In the genomic region with DNA sequence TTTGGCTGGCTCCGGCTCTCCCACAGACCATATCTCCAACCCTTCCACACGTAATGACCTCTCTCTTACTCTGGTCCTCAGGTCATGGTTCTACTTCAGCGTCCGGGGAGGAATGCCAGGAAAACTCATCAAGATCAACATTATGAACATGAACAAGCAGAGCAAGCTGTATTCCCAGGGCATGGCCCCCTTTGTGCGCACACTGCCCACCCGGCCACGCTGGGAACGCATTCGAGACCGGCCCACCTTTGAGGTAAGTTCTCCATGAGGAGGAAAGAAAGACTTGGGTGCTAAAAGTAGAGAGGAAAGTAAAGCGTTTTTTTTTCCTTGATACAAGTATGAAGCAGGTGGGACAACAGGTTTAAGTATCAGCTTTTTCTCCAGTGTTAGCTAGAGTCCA, we compare ENCODE assay signal across 17 cellular contexts. TPM values are rescaled to one million over a fixed set of nuclear protein-coding genes. Genes with fewer than 3 reads are reported as not detected.
DNase-seq lines count a peak whose midpoint lies in the region; ATAC-seq and TF ChIP-seq lines count a peak whose summit lies in the region.
"Had no signal": no experiment of that assay in that cellular context is flagged by ENCODE, and none has a peak within 500 bp of the region (broad histone marks: within the 10 kb centered on the region; RNA-seq: fewer than 3 reads in every experiment).

No MANE protein-coding gene starts in this region.

- POLR2A ChIA-PET in activated CD4-positive, alpha-beta memory T cell treated with anti-CD3 and anti-CD28 coated beads, Interleukin-2, amount 10 ng/mL, durations not matched to agents 7 days and 5 days (lab: Charles Lee): interaction anchor here (8.3 to 12.8 kb wide), 2 partner anchors 17 to 32 kb away, joined by 107 to 196 read pairs; partner anchors contain the start of genes KHK and OST4
- POLR2A ChIA-PET in activated CD4-positive, alpha-beta memory T cell treated with anti-CD3 and anti-CD28 coated beads for 36 hours (lab: Charles Lee): interaction anchor here (0.6 to 2.6 kb wide), 3 partner anchors 10 to 318 kb away, joined by 3 to 17 read pairs (median 4); partner anchors contain the start of gene OST4

- peaks cover 5% of the 10 kb centered on the region for H3K27me3 Mint-ChIP-seq in activated CD4-positive, alpha-beta memory T cell treated with anti-CD3 and anti-CD28 coated beads, Interleukin-2, amount 10 ng/mL, durations not matched to agents 7 days and 5 days
- peaks cover 8% of the 10 kb centered on the region for H3K27me3 Mint-ChIP-seq in activated CD4-positive, alpha-beta memory T cell treated with anti-CD3 and anti-CD28 coated beads for 36 hours
- H3K27me3 Mint-ChIP-seq in HFFc6 (ENCODE audit: insufficient read depth) (peaks cover 14% of the 10 kb centered on the region), osteocyte (ENCODE audit: unreplicated experiment) (no peaks in the 10 kb centered on the region)
- peaks cover 13% of the 10 kb centered on the region for H3K27me3 Mint-ChIP-seq in central memory CD8-positive, alpha-beta T cell

- no peak overlapping the region for H3K27ac Mint-ChIP-seq in activated CD4-positive, alpha-beta memory T cell treated with anti-CD3 and anti-CD28 coated beads, Interleukin-2, amount 10 ng/mL, durations not matched to agents 7 days and 5 days
- no peak overlapping the region for H3K27ac Mint-ChIP-seq in activated CD4-positive, alpha-beta memory T cell treated with anti-CD3 and anti-CD28 coated beads for 36 hours
- H3K27ac Mint-ChIP-seq in HFFc6: peak overlapping the region; percentile 10; the same call in 1 of the 2 replicates
- peak overlapping the region; percentile 100 for H3K27ac Mint-ChIP-seq in central memory CD8-positive, alpha-beta T cell (ENCODE audit: low read depth)
- H3K27ac Mint-ChIP-seq in osteocyte (ENCODE audit: unreplicated experiment): no peak overlapping the region

- ATAC-seq in central memory CD8-positive, alpha-beta T cell (replicated peaks; ENCODE audit: extremely low read depth, poor library complexity, severe bottlenecking): no peak
- no peak for ATAC-seq in GM18873 (IDR thresholded peaks at IDR 0.05; ENCODE audit: low FRiP score, unreplicated experiment)
- ATAC-seq: heart right ventricle had no signal

- CTCF ChIA-PET in activated CD4-positive, alpha-beta memory T cell treated with anti-CD3 and anti-CD28 coated beads, Interleukin-2, amount 10 ng/mL, durations not matched to agents 7 days and 5 days (lab: Charles Lee): interaction anchor here (0.8 kb wide), 1 partner anchor 248 kb away, joined by 3 read pairs; no protein-coding TSS in a partner anchor
- CTCF ChIA-PET in activated CD4-positive, alpha-beta memory T cell treated with anti-CD3 and anti-CD28 coated beads for 36 hours (lab: Charles Lee): no interaction called here

- intact Hi-C loops in activated CD4-positive, alpha-beta memory T cell treated with anti-CD3 and anti-CD28 coated beads for 36 hours (cut with micrococcal nuclease): loop anchor here (5.0 to 10.0 kb wide), 2 partner anchors 69 to 269 kb away; partner anchors contain the start of genes ABHD1 and CENPA

- TF ChIP-seq CTCF in HFFc6 (IDR thresholded peaks at IDR 0.05): no peak
- TF ChIP-seq CTCF in osteocyte (IDR thresholded peaks at IDR 0.05): no peak

- no peaks in the 10 kb centered on the region for H3K9me3 Mint-ChIP-seq in activated CD4-positive, alpha-beta memory T cell treated with anti-CD3 and anti-CD28 coated beads, Interleukin-2, amount 10 ng/mL, durations not matched to agents 7 days and 5 days
- peaks cover 5% of the 10 kb centered on the region for H3K9me3 Mint-ChIP-seq in activated CD4-positive, alpha-beta memory T cell treated with anti-CD3 and anti-CD28 coated beads for 36 hours
- peaks cover 13% of the 10 kb centered on the region for H3K9me3 Mint-ChIP-seq in HFFc6
- peaks cover 8% of the 10 kb centered on the region for H3K9me3 Mint-ChIP-seq in central memory CD8-positive, alpha-beta T cell
- H3K9me3 Mint-ChIP-seq in osteocyte (ENCODE audit: unreplicated experiment): no peaks in the 10 kb centered on the region

- peak overlapping the region; percentile 45 for H3K4me3 Mint-ChIP-seq in activated CD4-positive, alpha-beta memory T cell treated with anti-CD3 and anti-CD28 coated beads, Interleukin-2, amount 10 ng/mL, durations not matched to agents 7 days and 5 days
- H3K4me3 Mint-ChIP-seq in activated CD4-positive, alpha-beta memory T cell treated with anti-CD3 and anti-CD28 coated beads for 36 hours: no peak overlapping the region
- H3K4me3 Mint-ChIP-seq in HFFc6 (no peak overlapping the region; the same call in 1 of the 2 replicates), osteocyte (ENCODE audit: unreplicated experiment) (peak overlapping the region; percentile 20)
- H3K4me3 Mint-ChIP-seq in central memory CD8-positive, alpha-beta T cell: peak overlapping the region; percentile 98

- peaks cover 40% of the 10 kb centered on the region for H3K36me3 Mint-ChIP-seq in activated CD4-positive, alpha-beta memory T cell treated with anti-CD3 and anti-CD28 coated beads, Interleukin-2, amount 10 ng/mL, durations not matched to agents 7 days and 5 days (ENCODE audit: low read depth)
- H3K36me3 Mint-ChIP-seq in activated CD4-positive, alpha-beta memory T cell treated with anti-CD3 and anti-CD28 coated beads for 36 hours: peaks cover 24% of the 10 kb centered on the region
- H3K36me3 Mint-ChIP-seq in HFFc6 (ENCODE audit: low read depth) (peaks cover 21% of the 10 kb centered on the region), osteocyte (ENCODE audit: unreplicated experiment) (peaks cover 18% of the 10 kb centered on the region)
- peaks cover 48% of the 10 kb centered on the region for H3K36me3 Mint-ChIP-seq in central memory CD8-positive, alpha-beta T cell (ENCODE audit: insufficient read depth)

- DNase-seq in activated CD4-positive, alpha-beta memory T cell treated with anti-CD3 and anti-CD28 coated beads, Interleukin-2, amount 10 ng/mL, durations not matched to agents 7 days and 5 days: no peak
- no peak for DNase-seq in activated CD4-positive, alpha-beta memory T cell treated with anti-CD3 and anti-CD28 coated beads for 36 hours
- no peak for DNase-seq in HFFc6
- DNase-seq in central memory CD8-positive, alpha-beta T cell (ENCODE audit: low spot score in 2 of 2): no peak
- no peak for DNase-seq in osteocyte (ENCODE audit: extremely low spot score, unreplicated experiment)
- DNase-seq in HuH-7.5 (ENCODE audit: low spot score): no peak
- DNase-seq in DMS 273 (lab: John Stamatoyannopoulos, UW; ENCODE audit: unreplicated experiment): no peak
- DNase-seq: activated T-cell treated with anti-CD3 and anti-CD28 coated beads, Interleukin-2, amount 50 U/mL, for 48 hours; cerebellar nuclear complex; effector CD8-positive, alpha-beta T cell; heart right ventricle; MM.1S; NCI-H1694; NCI-H2227 treated with DMSO at 0.1 percent for 48 hours; SK-N-SH; stimulated activated CD8-positive, alpha-beta memory T cell treated with anti-CD3 and anti-CD28 coated beads, Interleukin-4, amount 100 ng/mL, for 48 hours had no signal

- peaks cover 26% of the 10 kb centered on the region for H3K4me1 Mint-ChIP-seq in activated CD4-positive, alpha-beta memory T cell treated with anti-CD3 and anti-CD28 coated beads, Interleukin-2, amount 10 ng/mL, durations not matched to agents 7 days and 5 days
- H3K4me1 Mint-ChIP-seq in activated CD4-positive, alpha-beta memory T cell treated with anti-CD3 and anti-CD28 coated beads for 36 hours (ENCODE audit: low read depth): peaks cover 16% of the 10 kb centered on the region
- peaks cover 31% of the 10 kb centered on the region for H3K4me1 Mint-ChIP-seq in HFFc6 (ENCODE audit: low read depth)
- H3K4me1 Mint-ChIP-seq in central memory CD8-positive, alpha-beta T cell: peaks cover 30% of the 10 kb centered on the region
- H3K4me1 Mint-ChIP-seq in osteocyte (ENCODE audit: unreplicated experiment): peaks cover 17% of the 10 kb centered on the region

RNA-seq across cellular contexts. Expression of gene AGBL5, which starts 1.9 kb away (rescaled TPM):
- total RNA-seq in activated CD4-positive, alpha-beta memory T cell treated with anti-CD3 and anti-CD28 coated beads, Interleukin-2, amount 10 ng/mL, durations not matched to agents 7 days and 5 days: 10 to 100 TPM; 16.9 to 18.3 TPM
- 10 to 100 TPM; 12.9 to 14.1 TPM for total RNA-seq in activated CD4-positive, alpha-beta memory T cell treated with anti-CD3 and anti-CD28 coated beads for 36 hours
- 10 to 100 TPM; 23.5 to 31.4 (median 28.6) TPM for total RNA-seq in HFFc6 (2021; fragmentation: NEBNext Ultra II Directional; extraction: Animal tissue kit (Norgen Biotek cat#: 25700))
- 23.4 and 23.9 TPM in 2 replicates for total RNA-seq in osteocyte

RNA-seq across cellular contexts. Expression of gene OST4, which starts 18.1 kb away (rescaled TPM):
- total RNA-seq in activated CD4-positive, alpha-beta memory T cell treated with anti-CD3 and anti-CD28 coated beads, Interleukin-2, amount 10 ng/mL, durations not matched to agents 7 days and 5 days: 100 to 1,000 TPM; 305 to 312 TPM
- 100 to 1,000 TPM; 307 to 310 TPM for total RNA-seq in activated CD4-positive, alpha-beta memory T cell treated with anti-CD3 and anti-CD28 coated beads for 36 hours
- total RNA-seq in HFFc6 (2021; fragmentation: NEBNext Ultra II Directional; extraction: Animal tissue kit (Norgen Biotek cat#: 25700)): 100 to 1,000 TPM; 500 to 565 (median 548) TPM
- 369 and 380 TPM in 2 replicates for total RNA-seq in osteocyte

RNA-seq across cellular contexts. Expression of gene TMEM214, which starts 20.6 kb away (rescaled TPM):
- 10 to 100 TPM; 80.4 to 80.7 TPM for total RNA-seq in activated CD4-positive, alpha-beta memory T cell treated with anti-CD3 and anti-CD28 coated beads, Interleukin-2, amount 10 ng/mL, durations not matched to agents 7 days and 5 days
- total RNA-seq in activated CD4-positive, alpha-beta memory T cell treated with anti-CD3 and anti-CD28 coated beads for 36 hours: 10 to 100 TPM; 52.4 to 60.1 TPM
- total RNA-seq in HFFc6 (2021; fragmentation: NEBNext Ultra II Directional; extraction: Animal tissue kit (Norgen Biotek cat#: 25700)): 100 to 1,000 TPM; 119 to 162 (median 144) TPM
- total RNA-seq in osteocyte: 116 and 118 TPM in 2 replicates

RNA-seq across cellular contexts. Expression of gene EMILIN1, which starts 25.1 kb away (rescaled TPM):
- total RNA-seq in activated CD4-positive, alpha-beta memory T cell treated with anti-CD3 and anti-CD28 coated beads, Interleukin-2, amount 10 ng/mL, durations not matched to agents 7 days and 5 days: under 1 TPM; 0.70 to 0.78 TPM
- total RNA-seq in activated CD4-positive, alpha-beta memory T cell treated with anti-CD3 and anti-CD28 coated beads for 36 hours: under 1 TPM; 0.29 to 0.51 TPM
- total RNA-seq in HFFc6 (2021; fragmentation: NEBNext Ultra II Directional; extraction: Animal tissue kit (Norgen Biotek cat#: 25700)): 100 to 1,000 TPM; 144 to 208 (median 183) TPM
- 206 and 212 TPM in 2 replicates for total RNA-seq in osteocyte

RNA-seq across cellular contexts. Expression of gene KHK, which starts 33.3 kb away (rescaled TPM):
- 1 to 10 TPM; 5.6 to 6.6 TPM for total RNA-seq in activated CD4-positive, alpha-beta memory T cell treated with anti-CD3 and anti-CD28 coated beads, Interleukin-2, amount 10 ng/mL, durations not matched to agents 7 days and 5 days
- total RNA-seq in activated CD4-positive, alpha-beta memory T cell treated with anti-CD3 and anti-CD28 coated beads for 36 hours: 10 to 100 TPM; 12.7 to 13.3 TPM
- total RNA-seq in HFFc6 (2021; fragmentation: NEBNext Ultra II Directional; extraction: Animal tissue kit (Norgen Biotek cat#: 25700)): 1 to 10 TPM; 1.0 to 1.7 (median 1.6) TPM
- 2.0 and 2.4 TPM in 2 replicates for total RNA-seq in osteocyte

Comparison
In these comparisons a context has a peak if more than half of its experiments do, and no peak if none do; other contexts are left out.
1. H3K4me3 Mint-ChIP-seq: peak in activated CD4-positive, alpha-beta memory T cell treated with anti-CD3 and anti-CD28 coated beads, Interleukin-2, amount 10 ng/mL, durations not matched to agents 7 days and 5 days (single experiment), central memory CD8-positive, alpha-beta T cell (single experiment) and osteocyte (single experiment); none in activated CD4-positive, alpha-beta memory T cell treated with anti-CD3 and anti-CD28 coated beads for 36 hours (single experiment) and HFFc6 (single experiment).
2. H3K27ac Mint-ChIP-seq: peak in HFFc6 (single experiment) and central memory CD8-positive, alpha-beta T cell (single experiment); none in activated CD4-positive, alpha-beta memory T cell treated with anti-CD3 and anti-CD28 coated beads, Interleukin-2, amount 10 ng/mL, durations not matched to agents 7 days and 5 days (single experiment), activated CD4-positive, alpha-beta memory T cell treated with anti-CD3 and anti-CD28 coated beads for 36 hours (single experiment) and osteocyte (single experiment).